Comparison of ENCODE assay signal across 15 cellular contexts in the genomic region with DNA sequence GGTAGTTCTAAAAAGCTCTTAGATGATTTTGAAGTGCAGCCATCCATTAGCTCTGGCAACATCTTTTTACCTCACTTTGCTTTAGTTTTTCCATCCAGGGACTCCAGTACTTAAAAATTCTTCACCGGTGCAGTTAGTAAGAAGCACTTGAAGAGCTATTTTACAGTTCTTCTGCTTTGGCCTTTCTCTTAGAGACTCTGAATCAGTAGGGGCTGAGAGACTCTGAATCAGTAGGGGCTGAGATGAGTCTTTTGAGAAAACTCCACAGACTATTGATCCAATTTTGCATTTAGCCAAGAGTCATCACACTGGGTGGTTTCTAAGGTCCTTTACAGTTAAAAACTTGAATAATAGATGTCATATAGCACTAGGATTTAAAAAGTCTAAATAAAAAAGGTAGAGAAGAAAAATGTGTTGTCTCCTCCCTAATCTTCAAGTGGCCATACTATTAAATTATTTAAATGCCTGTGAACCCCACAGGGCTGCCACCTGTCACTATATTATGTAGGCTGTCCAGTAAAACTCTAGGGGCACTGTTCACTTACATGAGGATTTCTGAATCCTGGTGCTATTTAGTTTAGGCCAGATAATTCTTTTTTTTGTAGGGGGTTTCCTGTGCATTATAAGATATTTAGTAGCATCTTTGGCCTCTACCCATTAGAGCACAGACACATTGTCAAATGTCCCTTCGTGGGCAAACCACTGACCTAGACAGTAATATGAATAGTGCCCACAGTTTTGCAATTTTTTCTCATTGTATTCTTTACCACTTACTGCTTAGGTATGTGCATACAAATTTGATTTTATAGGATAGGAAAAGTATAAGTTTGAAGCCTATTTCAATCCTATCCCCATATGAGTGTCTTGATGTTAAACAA. TPM values are rescaled to one million over a fixed set of nuclear protein-coding genes. Genes with fewer than 3 reads are reported as not detected.
DNase-seq lines count a peak whose midpoint lies in the region; ATAC-seq, FAIRE-seq and TF ChIP-seq lines count a peak whose summit lies in the region.
"Had no signal": no experiment of that assay in that cellular context is flagged by ENCODE, and none has a peak within 500 bp of the region (broad histone marks: within the 10 kb centered on the region; RNA-seq: fewer than 3 reads in every experiment).

No MANE protein-coding gene starts in this region.

- no peak for TF ChIP-seq POLR2A in GM12892 (IDR thresholded peaks at IDR 0.05; ENCODE audit: low read depth, low read length)

- peak; percentile 30 for FAIRE-seq in GM12892 (lab: Jason Lieb, UNC)
- FAIRE-seq: kidney had no signal

- no peak overlapping the region for H3K27ac ChIP-seq in left ventricle myocardium inferior (replicated peaks)
- H3K27ac ChIP-seq: hepatocyte, SJCRH30, spleen had no signal

- H3K36me3 ChIP-seq in left ventricle myocardium inferior = peaks cover 38% of the 10 kb centered on the region

- H3K4me3 Mint-ChIP-seq in activated CD4-positive, alpha-beta T cell treated with anti-CD3 and anti-CD28 coated beads for 36 hours = no peak overlapping the region
- no peak overlapping the region for H3K4me3 Mint-ChIP-seq in memory B cell
- H3K4me3 Mint-ChIP-seq: activated CD4-positive, alpha-beta T cell treated with anti-CD3 and anti-CD28 coated beads, Interleukin-2, amount 10 ng/mL, durations not matched to agents 7 days and 5 days had no signal

- H3K27ac Mint-ChIP-seq in activated CD4-positive, alpha-beta T cell treated with anti-CD3 and anti-CD28 coated beads for 36 hours = peak overlapping the region; percentile 26
- peak overlapping the region; percentile 82 for H3K27ac Mint-ChIP-seq in memory B cell
- H3K27ac Mint-ChIP-seq: activated CD4-positive, alpha-beta T cell treated with anti-CD3 and anti-CD28 coated beads, Interleukin-2, amount 10 ng/mL, durations not matched to agents 7 days and 5 days had no signal

- ATAC-seq in activated CD4-positive, alpha-beta T cell treated with anti-CD3 and anti-CD28 coated beads for 36 hours = peak; percentile 81
- ATAC-seq in memory B cell (ENCODE audit: low read depth) = no peak
- no peak for ATAC-seq in HG03196 (IDR thresholded peaks at IDR 0.05; ENCODE audit: unreplicated experiment)

- POLR2A ChIA-PET in activated CD4-positive, alpha-beta T cell treated with anti-CD3 and anti-CD28 coated beads for 36 hours (lab: Charles Lee) = interaction anchor here (0.6 kb wide), 1 partner anchor 18 kb away, joined by 9 read pairs; no protein-coding TSS in a partner anchor

- TF ChIP-seq CTCF in left ventricle myocardium inferior (IDR thresholded peaks at IDR 0.05; ENCODE audit: borderline replicate concordance) = no peak

- no peaks in the 10 kb centered on the region for H3K4me1 ChIP-seq in left ventricle myocardium inferior
- H3K4me1 ChIP-seq: SJCRH30, spleen had no signal

- peaks cover 6% of the 10 kb centered on the region for H3K9me3 Mint-ChIP-seq in activated CD4-positive, alpha-beta T cell treated with anti-CD3 and anti-CD28 coated beads for 36 hours (ENCODE audit: low read depth)
- peaks cover 4% of the 10 kb centered on the region for H3K9me3 Mint-ChIP-seq in memory B cell
- H3K9me3 Mint-ChIP-seq: activated CD4-positive, alpha-beta T cell treated with anti-CD3 and anti-CD28 coated beads, Interleukin-2, amount 10 ng/mL, durations not matched to agents 7 days and 5 days had no signal

- no peak overlapping the region for H3K4me3 ChIP-seq in left ventricle myocardium inferior
- H3K4me3 ChIP-seq: hepatocyte, SJCRH30, spleen had no signal

- H3K9me3 ChIP-seq in left ventricle myocardium inferior (replicated peaks) = peaks cover 6% of the 10 kb centered on the region
- H3K9me3 ChIP-seq: SJCRH30, spleen had no signal

- no peaks in the 10 kb centered on the region for H3K27me3 ChIP-seq in left ventricle myocardium inferior (ENCODE audit: low read depth)
- H3K27me3 ChIP-seq: hepatocyte, SJCRH30, spleen had no signal

- peaks cover 80% of the 10 kb centered on the region for H3K36me3 Mint-ChIP-seq in activated CD4-positive, alpha-beta T cell treated with anti-CD3 and anti-CD28 coated beads for 36 hours (ENCODE audit: low read depth)
- H3K36me3 Mint-ChIP-seq in memory B cell = peaks cover 54% of the 10 kb centered on the region

- CTCF ChIA-PET in activated CD4-positive, alpha-beta T cell treated with anti-CD3 and anti-CD28 coated beads for 36 hours (lab: Charles Lee) = interaction anchor here (0.6 to 1.2 kb wide), 6 partner anchors 10 to 420 kb away, joined by 3 read pairs; partner anchors contain the start of gene CCDC83

- H3K4me1 Mint-ChIP-seq in activated CD4-positive, alpha-beta T cell treated with anti-CD3 and anti-CD28 coated beads for 36 hours = peaks cover 54% of the 10 kb centered on the region
- H3K4me1 Mint-ChIP-seq in memory B cell = peaks cover 19% of the 10 kb centered on the region

- DNase-seq in activated CD4-positive, alpha-beta T cell treated with anti-CD3 and anti-CD28 coated beads for 36 hours = no peak
- DNase-seq in activated CD4-positive, alpha-beta T cell treated with anti-CD3 and anti-CD28 coated beads, Interleukin-2, amount 50 U/mL, for 48 hours = no peak
- DNase-seq in GM12892 (ENCODE audit: insufficient read length) = no peak
- DNase-seq in NCI-H69 (lab: John Stamatoyannopoulos, UW) = peak; percentile 62
- no peak for DNase-seq in memory B cell (ENCODE audit: low spot score in 2 of 2)
- DNase-seq in left ventricle myocardium inferior = no peak
- no peak for DNase-seq in effector CD4-positive, alpha-beta T cell
- DNase-seq: activated CD4-positive, alpha-beta T cell treated with anti-CD3 and anti-CD28 coated beads, Interleukin-2, amount 10 ng/mL, durations not matched to agents 7 days and 5 days; kidney; NCI-H345; spleen; T-helper 9 cell had no signal

- intact Hi-C loops in activated CD4-positive, alpha-beta T cell treated with anti-CD3 and anti-CD28 coated beads for 36 hours (cut with DNase I, micrococcal nuclease) = no loop called here
- intact Hi-C loops in left ventricle myocardium inferior (cut with micrococcal nuclease) = no loop called here

- no peaks in the 10 kb centered on the region for H3K27me3 Mint-ChIP-seq in activated CD4-positive, alpha-beta T cell treated with anti-CD3 and anti-CD28 coated beads for 36 hours
- no peaks in the 10 kb centered on the region for H3K27me3 Mint-ChIP-seq in memory B cell
- H3K27me3 Mint-ChIP-seq: activated CD4-positive, alpha-beta T cell treated with anti-CD3 and anti-CD28 coated beads, Interleukin-2, amount 10 ng/mL, durations not matched to agents 7 days and 5 days had no signal

RNA-seq across cellular contexts. Expression of gene HIKESHI, which starts 26.3 kb away (rescaled TPM):
- total RNA-seq in activated CD4-positive, alpha-beta T cell treated with anti-CD3 and anti-CD28 coated beads for 36 hours = 10 to 100 TPM; 50.2 to 51.3 TPM
- polyA plus RNA-seq in GM12892 (2012; ENCODE audit: missing spikeins) = 58.6 TPM
- 48.1 TPM for total RNA-seq in left ventricle myocardium inferior

RNA-seq across cellular contexts. Expression of gene EED, which starts 31.2 kb away (rescaled TPM):
- total RNA-seq in activated CD4-positive, alpha-beta T cell treated with anti-CD3 and anti-CD28 coated beads for 36 hours = 100 to 1,000 TPM in 1 of 2 experiments, 10 to 100 TPM in 1; 90.3 to 127 TPM
- 66.7 TPM for polyA plus RNA-seq in GM12892 (2012; ENCODE audit: missing spikeins)
- total RNA-seq in left ventricle myocardium inferior = 13.1 TPM
